In genomic region chr3:179967622-179968021, GRCh38 we compare ENCODE assay signal across 12 cellular contexts.
DNase-seq lines count a peak whose midpoint lies in the region; ATAC-seq lines count a peak whose summit lies in the region.
"Had no signal": no experiment of that assay in that cellular context is flagged by ENCODE, and none has a peak within 500 bp of the region (broad histone marks: within the 10 kb centered on the region; RNA-seq: fewer than 3 reads in every experiment).

No MANE protein-coding gene starts in this region.

- DNase-seq in stimulated activated CD4-positive, alpha-beta T cell treated with anti-CD3 and anti-CD28 coated beads, Interleukin-15, amount 100 ng/mL, for 24 hours: peak; percentile 2
- no peak for DNase-seq in stimulated activated CD4-positive, alpha-beta T cell treated with anti-CD3 and anti-CD28 coated beads, Interleukin-12 subunit alpha, Interleukin-12 subunit beta, amount 100 ng/mL, for 4 hours
- DNase-seq in stimulated activated effector memory CD8-positive, alpha-beta T cell treated with anti-CD3 and anti-CD28 coated beads, Interleukin-12 subunit alpha, Interleukin-12 subunit beta, amount 100 ng/mL, for 72 hours (ENCODE audit: low spot score in 2 of 2): no peak
- no peak for DNase-seq in amygdala (lab: John Stamatoyannopoulos, UW)
- DNase-seq in NCI-H2107 (lab: John Stamatoyannopoulos, UW): no peak
- no peak for DNase-seq in iPS-NIHi11 (ENCODE audit: low spot score)
- DNase-seq: H7, pancreas, T1000 had no signal

- ATAC-seq in HG02763 (IDR thresholded peaks at IDR 0.05; ENCODE audit: unreplicated experiment): peak; percentile 77
- peak; percentile 77 for ATAC-seq in stimulated activated effector memory CD8-positive, alpha-beta T cell treated with anti-CD3 and anti-CD28 coated beads, Interleukin-12 subunit alpha, Interleukin-12 subunit beta, amount 100 ng/mL, for 72 hours
- ATAC-seq: pancreas had no signal

- H3K27ac ChIP-seq in KOPT-K1 (ENCODE audit: low read depth, low read length, poor library complexity, severe bottlenecking): peak overlapping the region; percentile 98
- H3K27ac ChIP-seq: BLaER1, pancreas had no signal

- peaks cover 35% of the 10 kb centered on the region for H3K36me3 ChIP-seq in KOPT-K1 (ENCODE audit: insufficient read depth, low read length)
- H3K36me3 ChIP-seq: BLaER1, pancreas had no signal

- no peaks in the 10 kb centered on the region for H3K9me3 ChIP-seq in KOPT-K1 (ENCODE audit: insufficient read depth, low read length, poor library complexity, severe bottlenecking)
- H3K9me3 ChIP-seq: BLaER1, pancreas had no signal

- no peak overlapping the region for H3K27ac Mint-ChIP-seq in stimulated activated effector memory CD8-positive, alpha-beta T cell treated with anti-CD3 and anti-CD28 coated beads, Interleukin-12 subunit alpha, Interleukin-12 subunit beta, amount 100 ng/mL, for 72 hours

- no peak overlapping the region for H3K4me3 Mint-ChIP-seq in stimulated activated effector memory CD8-positive, alpha-beta T cell treated with anti-CD3 and anti-CD28 coated beads, Interleukin-12 subunit alpha, Interleukin-12 subunit beta, amount 100 ng/mL, for 72 hours

- no peaks in the 10 kb centered on the region for H3K9me3 Mint-ChIP-seq in stimulated activated effector memory CD8-positive, alpha-beta T cell treated with anti-CD3 and anti-CD28 coated beads, Interleukin-12 subunit alpha, Interleukin-12 subunit beta, amount 100 ng/mL, for 72 hours

- no peaks in the 10 kb centered on the region for H3K36me3 Mint-ChIP-seq in stimulated activated effector memory CD8-positive, alpha-beta T cell treated with anti-CD3 and anti-CD28 coated beads, Interleukin-12 subunit alpha, Interleukin-12 subunit beta, amount 100 ng/mL, for 72 hours

- no peaks in the 10 kb centered on the region for H3K4me1 Mint-ChIP-seq in stimulated activated effector memory CD8-positive, alpha-beta T cell treated with anti-CD3 and anti-CD28 coated beads, Interleukin-12 subunit alpha, Interleukin-12 subunit beta, amount 100 ng/mL, for 72 hours
